ENCODE assay signal across 10 cellular contexts in genomic region chr2:238974510-238975166, GRCh38.
DNase-seq lines count a peak whose midpoint lies in the region; ATAC-seq and TF ChIP-seq lines count a peak whose summit lies in the region.
"Had no signal": no experiment of that assay in that cellular context is flagged by ENCODE, and none has a peak within 500 bp of the region (broad histone marks: within the 10 kb centered on the region; RNA-seq: fewer than 3 reads in every experiment).

No MANE protein-coding gene starts in this region.

- no peak overlapping the region for H2BK15ac ChIP-seq in mesendoderm (replicated peaks; ENCODE audit: low read depth)

- H3K4me3 ChIP-seq in AG04449 (ENCODE audit: low read depth, low read length) = no peak overlapping the region
- no peak overlapping the region for H3K4me3 ChIP-seq in mesendoderm (ENCODE audit: low read length)

- ATAC-seq in HG03097 (IDR thresholded peaks at IDR 0.05; ENCODE audit: low FRiP score, unreplicated experiment) (no peak), GM21526 (IDR thresholded peaks at IDR 0.05; ENCODE audit: low FRiP score, unreplicated experiment) (no peak)
- ATAC-seq: activated T-cell treated with anti-CD3 and anti-CD28 coated beads, Interleukin-2, amount 50 U/mL, for 72 hours had no signal

- H3K79me2 ChIP-seq in mesendoderm (ENCODE audit: control insufficient read depth, insufficient read depth, low read length) = no peaks in the 10 kb centered on the region

- CTCF ChIA-PET in AG04449 (lab: Yijun Ruan, JAX) = interaction anchor here (0.7 to 6.1 kb wide), 11 partner anchors 10 to 190 kb away, joined by 3 to 67 read pairs (median 3); no protein-coding TSS in a partner anchor

- no peak overlapping the region for H2AK5ac ChIP-seq in mesendoderm (ENCODE audit: low read length)

- H3K4me2 ChIP-seq in mesendoderm (ENCODE audit: low read length) = no peak overlapping the region

- H3K56ac ChIP-seq in mesendoderm (ENCODE audit: low read length) = no peak overlapping the region

- DNase-seq in AG04449 (ENCODE audit: low read depth, low spot score) (peak; percentile 37), NCI-H1694 (lab: John Stamatoyannopoulos, UW) (peak; percentile 29), dermis microvascular lymphatic vessel endothelial cell (ENCODE audit: low read depth in 2 of 2) (peak; percentile 90 to 98), mesendoderm (peak; percentile 66), HuH-7 (ENCODE audit: low spot score) (no peak)
- no peak for DNase-seq in activated CD8-positive, alpha-beta memory T cell treated with anti-CD3 and anti-CD28 coated beads for 24 hours
- DNase-seq: activated T-cell treated with anti-CD3 and anti-CD28 coated beads, Interleukin-2, amount 50 U/mL, for 72 hours; CD4-positive, CD25-positive, alpha-beta regulatory T cell had no signal

- no peak overlapping the region for H4K5ac ChIP-seq in mesendoderm (ENCODE audit: low read length)

- H2BK5ac ChIP-seq in mesendoderm (ENCODE audit: low read length) = no peak overlapping the region

- H3K9ac ChIP-seq in mesendoderm (ENCODE audit: low read length) = no peak overlapping the region

- no peak overlapping the region for H3K23ac ChIP-seq in mesendoderm (ENCODE audit: low read length)

- H3K4ac ChIP-seq in mesendoderm (ENCODE audit: low read depth, low read length) = no peak overlapping the region

- no peaks in the 10 kb centered on the region for H3K4me1 ChIP-seq in mesendoderm (ENCODE audit: control insufficient read depth, low read depth, low read length)

- H3K27ac ChIP-seq in mesendoderm (ENCODE audit: low read depth, low read length) = no peak overlapping the region

- no peak overlapping the region for H3K18ac ChIP-seq in mesendoderm (ENCODE audit: low read length)

- H4K8ac ChIP-seq in mesendoderm (ENCODE audit: low read depth, low read length) = no peak overlapping the region

- no peaks in the 10 kb centered on the region for H3K79me1 ChIP-seq in mesendoderm (ENCODE audit: low read length)

- POLR2A ChIA-PET in AG04449 (lab: Yijun Ruan, JAX) = interaction anchor here (1.2 kb wide), 1 partner anchor 126 kb away, joined by 3 read pairs; no protein-coding TSS in a partner anchor

- H3K36me3 ChIP-seq in mesendoderm (ENCODE audit: control insufficient read depth, insufficient read depth, low read length) = no peaks in the 10 kb centered on the region

- peak; percentile 53 for TF ChIP-seq CTCF in AG04449 (IDR thresholded peaks at IDR 0.05; ENCODE audit: insufficient read depth, low read length, missing control alignments)

- H2BK120ac ChIP-seq in mesendoderm (ENCODE audit: low read depth, low read length) = no peak overlapping the region

- no CpG with 5 or more reads among the region's 6 CpGs for WGBS in mesendoderm (ENCODE audit: extremely low coverage, insufficient coverage, low lambda C conversion rate)

- no peaks in the 10 kb centered on the region for H3K27me3 ChIP-seq in mesendoderm (ENCODE audit: insufficient read depth, low read length, poor library complexity)

Comparison
In these comparisons a context has a peak if more than half of its experiments do, and no peak if none do; other contexts are left out.
1. DNase-seq: peak in AG04449 (single experiment), NCI-H1694 (single experiment), dermis microvascular lymphatic vessel endothelial cell (2 of 2) and mesendoderm (single experiment); none in HuH-7 (single experiment) and activated CD8-positive, alpha-beta memory T cell treated with anti-CD3 and anti-CD28 coated beads for 24 hours (single experiment).